ENCODE assay signal across 8 cellular contexts in genomic region chr19:19528721-19529490, GRCh38. TPM values are rescaled to one million over a fixed set of nuclear protein-coding genes. Genes with fewer than 3 reads are reported as not detected.
DNase-seq lines count a peak whose midpoint lies in the region; ATAC-seq, FAIRE-seq and TF ChIP-seq lines count a peak whose summit lies in the region.

Gene YJEFN3 (plus strand): TSS chr19:19528911. CDS start chr19:19528933, 22 bp downstream.

- intact Hi-C loops in psoas muscle (cut with DNase I): no loop called here

- no peaks in the 10 kb centered on the region for H3K9me3 ChIP-seq in SK-N-SH
- no peaks in the 10 kb centered on the region for H3K9me3 ChIP-seq in psoas muscle

- H3K36me3 ChIP-seq in SK-N-SH (replicated peaks in 1 of 2; ENCODE audit: control insufficient read depth in 1 of 2, insufficient read depth in 2 of 2, low read length in 1 of 2) (peaks cover 5 to 16% of the 10 kb centered on the region in 2 experiments), psoas muscle (ENCODE audit: insufficient read depth in 1 of 2, low read depth in 1 of 2) (peaks cover 0 to 46% of the 10 kb centered on the region in 2 donors)

- ATAC-seq in foreskin keratinocyte: no peak
- ATAC-seq in psoas muscle: no peak

- POLR2A ChIA-PET in SK-N-SH (lab: Yijun Ruan, JAX): interaction anchor here (0.6 to 2.5 kb wide), 6 partner anchors 9 to 135 kb away, joined by 3 to 15 read pairs (median 4); partner anchors contain the start of genes CILP2, GMIP, NDUFA13 and TSSK6

- WGBS in SK-N-SH (ENCODE audit: low lambda C conversion rate): 47% methylated on average over 30 of the region's 50 CpGs
- WGBS in psoas muscle, 3 donors: 45 to 69% (median 63%) methylated on average over 39 to 50 of the region's 50 CpGs

- TF ChIP-seq RAD21 in SK-N-SH (IDR thresholded peaks at IDR 0.05; ENCODE audit: low read length): no peak

- no peak within 1 kb of the TSS for H3K4me2 ChIP-seq in SK-N-SH

- CTCF ChIA-PET in SK-N-SH (lab: Yijun Ruan, JAX): interaction anchor here (0.6 to 15.3 kb wide), 6 partner anchors 10 to 125 kb away, joined by 3 to 258 read pairs (median 6); partner anchors contain the start of genes CILP2, GMIP and NDUFA13

- H2AFZ ChIP-seq in SK-N-SH (ENCODE audit: low read depth): no peak within 1 kb of the TSS

- peaks cover 0 to 14% of the 10 kb centered on the region in 2 experiments; a peak in 1 of 4 replicates for H3K4me1 ChIP-seq in SK-N-SH (ENCODE audit: control insufficient read depth in 1 of 2, insufficient read depth in 2 of 2, low read depth in 1 of 2, low read length in 1 of 2)
- no peaks in the 10 kb centered on the region for H3K4me1 ChIP-seq in foreskin keratinocyte
- peaks cover 4% of the 10 kb centered on the region for H3K4me1 ChIP-seq in psoas muscle

- H3K9ac ChIP-seq in SK-N-SH: no peak within 1 kb of the TSS

- H3K4me3 ChIP-seq in SK-N-SH (ENCODE audit: low read depth in 2 of 2, low read length in 1 of 2) (peak within 1 kb of the TSS in 1 of 2 experiments; percentile 45; a peak in 1 of 4 replicates), psoas muscle (no peak within 1 kb of the TSS)

- FAIRE-seq in frontal cortex (lab: Jason Lieb, UNC): no peak

- H3K79me2 ChIP-seq in SK-N-SH (ENCODE audit: insufficient read depth): peaks cover 18% of the 10 kb centered on the region

- H4K20me1 ChIP-seq in SK-N-SH (ENCODE audit: insufficient read depth): peaks cover 36% of the 10 kb centered on the region

- no peaks in the 10 kb centered on the region for H3K27me3 ChIP-seq in SK-N-SH (ENCODE audit: insufficient read depth)
- H3K27me3 ChIP-seq in foreskin keratinocyte: peaks cover 3% of the 10 kb centered on the region
- no peaks in the 10 kb centered on the region for H3K27me3 ChIP-seq in psoas muscle (ENCODE audit: insufficient read depth in 3 of 3, low read length in 2 of 3)

- no peaks in the 10 kb centered on the region for H3K9me2 ChIP-seq in SK-N-SH

- peaks cover 8% of the 10 kb centered on the region for H3F3A ChIP-seq in SK-N-SH (replicated peaks; ENCODE audit: insufficient read depth)

- TF ChIP-seq CTCF in SK-N-SH (IDR thresholded peaks at IDR 0.05): no peak
- no peak for TF ChIP-seq CTCF in foreskin keratinocyte (conservative IDR thresholded peaks at IDR 0.05)
- TF ChIP-seq CTCF in psoas muscle (IDR thresholded peaks at IDR 0.05): no peak

- H3K27ac ChIP-seq in SK-N-SH (ENCODE audit: low read depth in 2 of 2, low read length in 1 of 2) (no peak within 1 kb of the TSS; a peak in 1 of 4 replicates), foreskin keratinocyte (no peak within 1 kb of the TSS), psoas muscle (no peak within 1 kb of the TSS)

- DNase-seq in ELF-1 (ENCODE audit: low read depth, low spot score) (peak; percentile 75), SK-N-SH (peak; percentile 98), frontal cortex (ENCODE audit: low spot score in 2 of 2) (peak; percentile 75 to 84), occipital lobe (lab: John Stamatoyannopoulos, UW) (peak; percentile 68), foreskin keratinocyte (no peak), NCI-H2171 (lab: John Stamatoyannopoulos, UW) (no peak), psoas muscle (no peak)
- no peak for DNase-seq in activated naive CD4-positive, alpha-beta T cell (lab: John Stamatoyannopoulos, UW)

- no peak for TF ChIP-seq EP300 in SK-N-SH (IDR thresholded peaks at IDR 0.05; ENCODE audit: borderline replicate concordance in 1 of 2, low read depth in 1 of 2, low read length in 1 of 2)

TF ChIP-seq in SK-N-SH, 30 proteins besides CTCF, POLR2A, EP300 and RAD21:
- TF ChIP-seq SMC3 (IDR thresholded peaks at IDR 0.05; ENCODE audit: low read depth, low read length): no peak
- no peak for TF ChIP-seq ZBTB33 (IDR thresholded peaks at IDR 0.05; ENCODE audit: borderline replicate concordance, low read depth)
- no peak for TF ChIP-seq GATA2 (CRISPR knock-in tag; IDR thresholded peaks at IDR 0.05)
- TF ChIP-seq GABPA (IDR thresholded peaks at IDR 0.05; ENCODE audit: low read depth): no peak
- TF ChIP-seq JUND (IDR thresholded peaks at IDR 0.05): 0 out of 2 replicates have a peak, but pooled peaks have one; percentile 5
- no peak for TF ChIP-seq FOXJ3 (CRISPR knock-in tag; IDR thresholded peaks at IDR 0.05)
- TF ChIP-seq RCOR1 (IDR thresholded peaks at IDR 0.05; ENCODE audit: low read length): no peak
- no peak for TF ChIP-seq YY1 (IDR thresholded peaks at IDR 0.05; ENCODE audit: low read depth)
- TF ChIP-seq POLR2AphosphoS5 (IDR thresholded peaks at IDR 0.05; ENCODE audit: low read depth, low read length): peak; percentile 39
- TF ChIP-seq PBX3 (IDR thresholded peaks at IDR 0.05): no peak
- TF ChIP-seq USF2 (IDR thresholded peaks at IDR 0.05; ENCODE audit: borderline replicate concordance, low read depth, low read length): no peak

RNA-seq across cellular contexts. Expression of gene YJEFN3, which starts in this region (rescaled TPM):
- polyA plus RNA-seq in SK-N-SH (2012; rRNA removed) (7.2 and 7.5 TPM in 2 replicates), foreskin keratinocyte (0.65 and 0.66 TPM in 2 replicates), psoas muscle (1 to 10 TPM in 2 of 3 donors, under 1 TPM in 1; 1.00 to 2.9 (median 1.4) TPM)
- polyA plus RNA-seq in SK-N-SH (2012; cell fraction: cytosol; rRNA removed): 0.84 and 0.97 TPM in 2 replicates
- polyA plus RNA-seq in SK-N-SH (2012; cell fraction: nucleus; rRNA removed): 66.2 and 111 TPM in 2 replicates
- total RNA-seq in frontal cortex (5.7 TPM), occipital lobe (1.6 TPM), foreskin keratinocyte (0.35 and 0.51 TPM in 2 replicates), psoas muscle (1 to 10 TPM; 1.1 to 2.4 (median 1.3) TPM)

Comparison
In these comparisons a context has a peak if more than half of its experiments do, and no peak if none do; other contexts are left out.
1. DNase-seq: peak in ELF-1 (single experiment), SK-N-SH (single experiment), frontal cortex (2 of 2) and occipital lobe (single experiment); none in foreskin keratinocyte (0 of 2), NCI-H2171 (single experiment), activated naive CD4-positive, alpha-beta T cell (0 of 4) and psoas muscle (0 of 2).